In genomic region chr1:184462990-184463389, GRCh38 we compare ENCODE assay signal across 27 cellular contexts.
"Had no signal": no experiment of that assay in that cellular context is flagged by ENCODE, and none has a peak within 500 bp of the region (broad histone marks: within the 10 kb centered on the region; RNA-seq: fewer than 3 reads in every experiment).

No MANE protein-coding gene starts in this region.

- H3K27ac ChIP-seq: PC-9, RWPE1, SJCRH30, SK-N-MC had no signal

- DNase-seq: MM.1S, MV-4-11, NCI-H1092, NCI-H1105, NCI-H1417 treated with DMSO at 0.1 percent for 48 hours, NCI-H1436 treated with DMSO at 0.1 percent for 48 hours, NCI-H1694 treated with DMSO at 0.1 percent for 48 hours, NCI-H187 treated with DMSO at 0.1 percent for 48 hours, NCI-H2029, NCI-H2081, NCI-H2171 treated with DMSO at 0.1 percent for 48 hours, NCI-H2227 treated with DMSO at 0.1 percent for 48 hours, NCI-H345, NCI-H446, NCI-H526, NCI-H69, NCI-H748 treated with DMSO at 0.1 percent for 48 hours, PC-9, SHP77, SIG-M5, SJCRH30, T-cell had no signal

- H3K4me3 ChIP-seq: PC-9, SJCRH30, SK-N-MC had no signal

- H2AFZ ChIP-seq: PC-9 had no signal

- H3K9me3 ChIP-seq: SJCRH30 had no signal

- H3K4me1 ChIP-seq: SJCRH30 had no signal

- H3K4me2 ChIP-seq: PC-9 had no signal

- ATAC-seq: Panc1, Right ventricle myocardium inferior, SK-N-SH treated with all-trans-retinoic acid at 6 μM for 48 hours, T-cell had no signal

- H3K27me3 ChIP-seq: SJCRH30 had no signal

- H3K36me3 ChIP-seq: SJCRH30 had no signal
